Comparison of ENCODE assay signal across 29 cellular contexts in the genomic region with DNA sequence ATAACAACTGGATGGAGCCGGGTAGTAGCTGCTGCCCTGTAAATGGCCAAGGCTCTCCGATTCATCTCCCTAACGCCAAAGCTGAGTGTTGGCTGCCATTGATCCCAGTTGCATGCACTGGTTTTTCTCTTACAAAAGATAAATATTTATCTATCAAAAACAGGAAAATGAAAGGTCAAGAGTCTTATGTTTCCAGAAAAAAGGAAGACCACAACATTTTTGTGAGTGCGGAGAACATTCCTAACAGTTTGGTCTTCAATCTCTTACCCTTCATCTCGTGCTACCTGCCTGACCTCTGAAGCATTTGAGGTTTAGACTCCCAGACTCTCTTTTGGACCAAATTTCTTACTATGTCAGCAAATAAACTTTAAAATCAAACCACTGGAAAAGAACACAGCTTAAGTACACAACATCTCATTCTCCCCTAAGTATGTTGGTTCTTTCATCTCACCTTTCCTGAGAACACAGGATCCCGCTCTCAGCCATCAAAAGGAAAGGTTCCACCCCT.
A peak's percentile ranks its signal among the peaks of the same experiment; 100 is the strongest.
DNase-seq lines count a peak whose midpoint lies in the region; ATAC-seq, FAIRE-seq and TF ChIP-seq lines count a peak whose summit lies in the region.
"Had no signal": no experiment of that assay in that cellular context is flagged by ENCODE, and none has a peak within 500 bp of the region (broad histone marks: within the 10 kb centered on the region; RNA-seq: fewer than 3 reads in every experiment).

No MANE protein-coding gene starts in this region.

- H3K4me2 ChIP-seq in endothelial cell of umbilical vein (ENCODE audit: insufficient read depth, low read length) (no peak overlapping the region), mesendoderm (ENCODE audit: low read length) (no peak overlapping the region)

- H3K18ac ChIP-seq in mesendoderm (ENCODE audit: low read length) = no peak overlapping the region

- H3K27ac Mint-ChIP-seq in nephron = peak overlapping the region in 2 of 3 experiments; percentile 3 to 79
- H3K27ac Mint-ChIP-seq in type B pancreatic cell = peak overlapping the region; percentile 8
- H3K27ac Mint-ChIP-seq: activated CD4-positive, alpha-beta T cell treated with anti-CD3 and anti-CD28 coated beads for 36 hours; CD4-positive, alpha-beta memory T cell; mesothelial cell of epicardium; natural killer cell treated with Interleukin-12 subunit alpha and Interleukin-12 subunit beta and Interleukin-15 and Interleukin-18, amount 100 ng/mL, for 72 hours; stimulated activated memory B cell treated with anti-CD40 and anti-IgM and Interleukin-4, amounts not matched to agents 10 μg/mL and 1 μg/mL and 100 μg/mL, for 72 hours; T-cell had no signal

- BruUV-seq in endothelial cell of umbilical vein (replicated peaks; lab: Mats Ljungman, UMichigan) = no TSS peak

- H3K79me1 ChIP-seq in mesendoderm (ENCODE audit: low read length) = peaks cover 3% of the 10 kb centered on the region

- TF ChIP-seq CTCF in ascending aorta (IDR thresholded peaks at IDR 0.05) (no peak), endothelial cell of umbilical vein (IDR thresholded peaks at IDR 0.05; ENCODE audit: extremely low read depth in 1 of 2, insufficient read depth in 1 of 2, low read depth in 1 of 2, low read length in 2 of 2) (no peak), nephron (IDR thresholded peaks at IDR 0.05; ENCODE audit: unreplicated experiment in 3 of 3) (no peak), type B pancreatic cell (conservative IDR thresholded peaks at IDR 0.05) (no peak)

- no peaks in the 10 kb centered on the region for H3K27me3 ChIP-seq in ascending aorta
- no peaks in the 10 kb centered on the region for H3K27me3 ChIP-seq in endothelial cell of umbilical vein (ENCODE audit: control insufficient read depth in 2 of 2, insufficient read depth in 2 of 2, low read length in 2 of 2)
- no peaks in the 10 kb centered on the region for H3K27me3 ChIP-seq in mesendoderm (ENCODE audit: insufficient read depth, low read length, poor library complexity)
- H3K27me3 ChIP-seq: pancreas, tibial nerve had no signal

- H3K56ac ChIP-seq in mesendoderm (ENCODE audit: low read length) = no peak overlapping the region

- H3K9me3 ChIP-seq in ascending aorta (no peaks in the 10 kb centered on the region), endothelial cell of umbilical vein (replicated peaks; ENCODE audit: control insufficient read depth, insufficient read depth, low read length) (no peaks in the 10 kb centered on the region)
- H3K9me3 ChIP-seq: HAP-1, pancreas, tibial nerve had no signal

- H3K36me3 Mint-ChIP-seq in nephron (ENCODE audit: low read depth) (no peaks in the 10 kb centered on the region), type B pancreatic cell (peaks cover 9% of the 10 kb centered on the region)
- H3K36me3 Mint-ChIP-seq: CD4-positive, alpha-beta memory T cell; mesothelial cell of epicardium; natural killer cell treated with Interleukin-12 subunit alpha and Interleukin-12 subunit beta and Interleukin-15 and Interleukin-18, amount 100 ng/mL, for 72 hours; stimulated activated memory B cell treated with anti-CD40 and anti-IgM and Interleukin-4, amounts not matched to agents 10 μg/mL and 1 μg/mL and 100 μg/mL, for 72 hours; T-cell had no signal

- H2BK120ac ChIP-seq in mesendoderm (ENCODE audit: low read depth, low read length) = no peak overlapping the region

- H3K23ac ChIP-seq in mesendoderm (ENCODE audit: low read length) = no peak overlapping the region

- H3K4me3 ChIP-seq in ascending aorta = peak overlapping the region; percentile 20 to 30
- no peak overlapping the region for H3K4me3 ChIP-seq in endothelial cell of umbilical vein (replicated peaks in 1 of 3; ENCODE audit: insufficient read depth in 1 of 3, low read depth in 1 of 3, low read length in 3 of 3)
- H3K4me3 ChIP-seq in mesendoderm (ENCODE audit: low read length) = no peak overlapping the region
- H3K4me3 ChIP-seq: HAP-1, pancreas, tibial nerve had no signal

- CTCF ChIA-PET in endothelial cell of umbilical vein (lab: Charles Lee) = interaction anchor here (0.6 to 1.2 kb wide), 2 partner anchors 9 to 69 kb away, joined by 3 read pairs; no protein-coding TSS in a partner anchor

- H3K4me1 Mint-ChIP-seq in nephron (peaks cover 58% of the 10 kb centered on the region), type B pancreatic cell (ENCODE audit: unreplicated experiment) (peaks cover 32% of the 10 kb centered on the region)
- H3K4me1 Mint-ChIP-seq: activated CD4-positive, alpha-beta T cell treated with anti-CD3 and anti-CD28 coated beads for 36 hours; CD4-positive, alpha-beta memory T cell; stimulated activated memory B cell treated with anti-CD40 and anti-IgM and Interleukin-4, amounts not matched to agents 10 μg/mL and 1 μg/mL and 100 μg/mL, for 72 hours; T-cell had no signal

- H3K4me1 ChIP-seq in ascending aorta (peaks cover 17 to 77% of the 10 kb centered on the region in 2 donors), endothelial cell of umbilical vein (ENCODE audit: control insufficient read depth, extremely low read depth, insufficient read depth, low read length) (peaks cover 12% of the 10 kb centered on the region), mesendoderm (ENCODE audit: control insufficient read depth, low read depth, low read length) (peaks cover 6% of the 10 kb centered on the region)
- H3K4me1 ChIP-seq: HAP-1 had no signal

- H3K9me3 Mint-ChIP-seq in nephron = no peaks in the 10 kb centered on the region
- H3K9me3 Mint-ChIP-seq in type B pancreatic cell = no peaks in the 10 kb centered on the region
- H3K9me3 Mint-ChIP-seq: activated T-cell treated with anti-CD3 and anti-CD28 coated beads, Interleukin-2, amount 50 U/mL, for 4 hours; CD4-positive, alpha-beta memory T cell; mesothelial cell of epicardium; natural killer cell treated with Interleukin-12 subunit alpha and Interleukin-12 subunit beta and Interleukin-15 and Interleukin-18, amount 100 ng/mL, for 72 hours; stimulated activated memory B cell treated with anti-CD40 and anti-IgM and Interleukin-4, amounts not matched to agents 10 μg/mL and 1 μg/mL and 100 μg/mL, for 72 hours; T-cell had no signal

- H2BK5ac ChIP-seq in mesendoderm (ENCODE audit: low read length) = no peak overlapping the region

- H4K8ac ChIP-seq in mesendoderm (ENCODE audit: low read depth, low read length) = no peak overlapping the region

- no peak overlapping the region for H2BK15ac ChIP-seq in mesendoderm (replicated peaks; ENCODE audit: low read depth)

- dilution Hi-C loops in endothelial cell of umbilical vein (cut with MboI; ENCODE audit: extremely low pct_ligation_motif_present, low sequenced_read_pairs) = no loop called here

- FAIRE-seq in endothelial cell of umbilical vein (lab: Jason Lieb, UNC) = peak; percentile 88
- FAIRE-seq: pancreas had no signal

- H3K4ac ChIP-seq in mesendoderm (ENCODE audit: low read depth, low read length) = no peak overlapping the region

- no peak for ATAC-seq in HG03025 (IDR thresholded peaks at IDR 0.05; ENCODE audit: low FRiP score, unreplicated experiment)
- ATAC-seq: activated CD4-positive, alpha-beta T cell treated with anti-CD3 and anti-CD28 coated beads for 36 hours; activated T-cell treated with anti-CD3 and anti-CD28 coated beads, Interleukin-2, amount 50 U/mL, for 4 hours; left cardiac atrium; natural killer cell treated with Interleukin-12 subunit alpha and Interleukin-12 subunit beta and Interleukin-15 and Interleukin-18, amount 100 ng/mL, for 72 hours; stimulated activated memory B cell treated with anti-CD40 and anti-IgM and Interleukin-4, amounts not matched to agents 10 μg/mL and 1 μg/mL and 100 μg/mL, for 72 hours; T-cell had no signal

- WGBS in mesendoderm (ENCODE audit: extremely low coverage, insufficient coverage, low lambda C conversion rate) = no CpG with 5 or more reads among the region's 6 CpGs

- H3K27me3 Mint-ChIP-seq in nephron (ENCODE audit: low read depth) (no peaks in the 10 kb centered on the region), type B pancreatic cell (no peaks in the 10 kb centered on the region)

- DNase-seq in ascending aorta (ENCODE audit: low spot score in 2 of 2) (no peak), endothelial cell of umbilical vein (ENCODE audit: low read depth, low spot score) (peak; percentile 58), type B pancreatic cell (ENCODE audit: extremely low spot score, unreplicated experiment) (no peak), mesendoderm (no peak), LoVo (ENCODE audit: low spot score) (no peak), SK-N-DZ (ENCODE audit: low spot score) (no peak)
- DNase-seq: activated CD4-positive, alpha-beta T cell treated with anti-CD3 and anti-CD28 coated beads for 36 hours; activated CD8-positive, alpha-beta memory T cell treated with anti-CD3 and anti-CD28 coated beads for 24 hours; activated naive CD4-positive, alpha-beta T cell treated with Interleukin-2 at 50 U/mL for 16 hours; activated T-cell treated with anti-CD3 and anti-CD28 coated beads, Interleukin-2, amount 50 U/mL, for 4 hours; amniotic stem cell; CD4-positive, alpha-beta memory T cell; cerebellar nuclear complex; DMS153; effector memory CD4-positive, alpha-beta T cell; GDM1; KG1; left cardiac atrium; NCI-H187; NCI-H446; pancreas; T-cell had no signal

- H4K20me1 ChIP-seq in endothelial cell of umbilical vein (replicated peaks; ENCODE audit: control insufficient read depth, extremely low read depth, insufficient read depth, low read length) = no peaks in the 10 kb centered on the region

- no peaks in the 10 kb centered on the region for H3K9me1 ChIP-seq in endothelial cell of umbilical vein (replicated peaks; ENCODE audit: control insufficient read depth, extremely low read depth, insufficient read depth, low read length)

- POLR2A ChIA-PET in endothelial cell of umbilical vein (lab: Charles Lee) = no interaction called here

- H2AK5ac ChIP-seq in mesendoderm (ENCODE audit: low read length) = no peak overlapping the region

- H3K4me3 Mint-ChIP-seq in nephron (no peak overlapping the region), type B pancreatic cell (no peak overlapping the region)
- H3K4me3 Mint-ChIP-seq: activated CD4-positive, alpha-beta T cell treated with anti-CD3 and anti-CD28 coated beads for 36 hours; activated T-cell treated with anti-CD3 and anti-CD28 coated beads, Interleukin-2, amount 50 U/mL, for 4 hours; CD4-positive, alpha-beta memory T cell; mesothelial cell of epicardium; natural killer cell treated with Interleukin-12 subunit alpha and Interleukin-12 subunit beta and Interleukin-15 and Interleukin-18, amount 100 ng/mL, for 72 hours; stimulated activated memory B cell treated with anti-CD40 and anti-IgM and Interleukin-4, amounts not matched to agents 10 μg/mL and 1 μg/mL and 100 μg/mL, for 72 hours; T-cell had no signal

- no peak overlapping the region for H2AFZ ChIP-seq in endothelial cell of umbilical vein (ENCODE audit: low read depth, low read length)

- no peaks in the 10 kb centered on the region for H3K79me2 ChIP-seq in endothelial cell of umbilical vein (ENCODE audit: control insufficient read depth, insufficient read depth, low read length)
- no peaks in the 10 kb centered on the region for H3K79me2 ChIP-seq in mesendoderm (ENCODE audit: control insufficient read depth, insufficient read depth, low read length)

- intact Hi-C loops in ascending aorta (cut with DNase I) = loop anchor here (10.0 kb wide), 1 partner anchor 55 kb away; no protein-coding TSS in a partner anchor
- intact Hi-C loops in endothelial cell of umbilical vein (cut with micrococcal nuclease) = loop anchor here (2.0 kb wide), 1 partner anchor 17 kb away; no protein-coding TSS in a partner anchor

- H4K5ac ChIP-seq in mesendoderm (ENCODE audit: low read length) = no peak overlapping the region

- H3K36me3 ChIP-seq in ascending aorta (peaks cover 3 to 17% of the 10 kb centered on the region in 2 donors), endothelial cell of umbilical vein (ENCODE audit: control insufficient read depth in 2 of 2, extremely low read depth in 1 of 2, insufficient read depth in 2 of 2, low read length in 2 of 2) (no peaks in the 10 kb centered on the region), mesendoderm (ENCODE audit: control insufficient read depth, insufficient read depth, low read length) (no peaks in the 10 kb centered on the region)
- H3K36me3 ChIP-seq: HAP-1, pancreas, tibial nerve had no signal

- H3K9ac ChIP-seq in endothelial cell of umbilical vein (replicated peaks; ENCODE audit: extremely low read depth, insufficient read depth, low read length) (no peak overlapping the region), mesendoderm (ENCODE audit: low read length) (no peak overlapping the region)

- TF ChIP-seq POLR2A in endothelial cell of umbilical vein (IDR thresholded peaks at IDR 0.05; ENCODE audit: low read depth, low read length) = no peak

- peak overlapping the region; percentile 88 to 92 for H3K27ac ChIP-seq in ascending aorta
- H3K27ac ChIP-seq in endothelial cell of umbilical vein (ENCODE audit: insufficient read depth, low read depth, low read length) = peak overlapping the region; percentile 12
- H3K27ac ChIP-seq in mesendoderm (ENCODE audit: low read depth, low read length) = no peak overlapping the region
- H3K27ac ChIP-seq: pancreas had no signal

Comparison
In these comparisons a context has a peak if more than half of its experiments do, and no peak if none do; other contexts are left out.
1. H3K4me3 ChIP-seq: peak in ascending aorta (2 of 2); none in endothelial cell of umbilical vein (0 of 3) and mesendoderm (single experiment).